In the genomic region with DNA sequence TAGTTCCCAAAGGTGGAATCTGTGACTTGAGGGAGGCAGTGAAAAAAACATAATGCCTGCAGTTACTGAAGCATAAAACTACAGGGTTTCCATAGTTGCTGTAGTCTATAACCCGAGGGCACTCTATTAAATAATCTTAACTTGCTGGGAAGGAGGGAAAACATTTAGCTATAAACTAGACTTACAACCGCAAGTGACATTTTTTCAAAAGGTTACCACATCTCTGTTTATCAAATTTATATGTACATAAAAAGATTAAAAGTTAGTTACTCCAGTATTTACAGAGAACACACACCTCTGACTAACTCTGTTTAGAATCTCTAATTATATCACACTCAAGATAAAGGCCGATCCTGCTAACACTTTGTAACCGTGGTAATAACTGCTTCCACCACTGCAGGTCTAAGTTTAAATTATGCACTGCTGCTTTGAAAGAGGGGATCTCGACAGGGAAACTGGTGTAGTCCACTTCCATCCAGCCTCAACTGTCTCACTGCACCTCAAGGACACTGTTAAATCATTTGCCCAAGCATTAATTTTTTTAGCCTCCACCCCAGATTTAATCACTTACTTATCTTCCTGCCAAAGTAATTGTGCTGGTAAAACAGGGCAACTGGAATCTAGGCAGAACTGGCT, we compare ENCODE assay signal across 18 cellular contexts. TPM values are rescaled to one million over a fixed set of nuclear protein-coding genes. Genes with fewer than 3 reads are reported as not detected.
A peak's percentile ranks its signal among the peaks of the same experiment; 100 is the strongest.
DNase-seq lines count a peak whose midpoint lies in the region; ATAC-seq and TF ChIP-seq lines count a peak whose summit lies in the region.
"Had no signal": no experiment of that assay in that cellular context is flagged by ENCODE, and none has a peak within 500 bp of the region (broad histone marks: within the 10 kb centered on the region; RNA-seq: fewer than 3 reads in every experiment).

No MANE protein-coding gene starts in this region.

- no peak; the same call in 2 of the 3 replicates for ATAC-seq in SK-N-SH treated with all-trans-retinoic acid at 6 μM for 48 hours
- peak; percentile 73 for ATAC-seq in left lung
- no peak for ATAC-seq in GM21367 (IDR thresholded peaks at IDR 0.05; ENCODE audit: unreplicated experiment)

- H3K27ac ChIP-seq in left lung (no peak overlapping the region), spleen (peak overlapping the region in 6 of 8 donors; percentile 2 to 48 (median 10)), ovary (no peak overlapping the region)
- H3K27ac ChIP-seq: cardiac muscle cell, uterus had no signal

- no peak for TF ChIP-seq POLR2A in spleen (IDR thresholded peaks at IDR 0.05)
- TF ChIP-seq POLR2A in ovary (IDR thresholded peaks at IDR 0.05), result no peak

- DNase-seq in NCI-H2227 (lab: John Stamatoyannopoulos, UW; ENCODE audit: unreplicated experiment) (peak; percentile 2), NCI-H2227 treated with DMSO at 0.1 percent for 48 hours (lab: John Stamatoyannopoulos, UW) (no peak), left lung (no peak), spleen (no peak), ovary (no peak), NCI-H2171 treated with DMSO at 0.1 percent for 48 hours (lab: John Stamatoyannopoulos, UW) (no peak)
- DNase-seq: ACHN; activated CD4-positive, alpha-beta memory T cell treated with anti-CD3 and anti-CD28 coated beads, Interleukin-2, amount 10 ng/mL, durations not matched to agents 7 days and 5 days; CD4-positive, alpha-beta T cell; NCI-H2029 treated with DMSO at 0.1 percent for 48 hours; sigmoid colon; stimulated activated CD4-positive, alpha-beta T cell treated with anti-CD3 and anti-CD28 coated beads, Interleukin-2, amount 100 ng/mL, for 24 hours; uterus had no signal

- WGBS in spleen, 5 donors, result 61 to 78% (median 65%) methylated on average over 5 of the region's 5 CpGs
- WGBS in ovary, 3 donors, result 45 to 50% (median 46%) methylated on average over 5 of the region's 5 CpGs

- no peaks in the 10 kb centered on the region for H3K27me3 ChIP-seq in left lung
- H3K27me3 ChIP-seq in spleen (replicated peaks in 1 of 7), result no peaks in the 10 kb centered on the region
- H3K27me3 ChIP-seq in ovary, result no peaks in the 10 kb centered on the region
- H3K27me3 ChIP-seq: cardiac muscle cell, sigmoid colon, uterus had no signal

- no peaks in the 10 kb centered on the region for H3K4me1 ChIP-seq in left lung
- no peaks in the 10 kb centered on the region for H3K4me1 ChIP-seq in spleen
- H3K4me1 ChIP-seq in ovary (ENCODE audit: insufficient read depth), result no peaks in the 10 kb centered on the region
- H3K4me1 ChIP-seq: uterus had no signal

- TF ChIP-seq EP300 in ovary (IDR thresholded peaks at IDR 0.05), result no peak

- TF ChIP-seq CTCF in left lung (IDR thresholded peaks at IDR 0.05), result no peak
- TF ChIP-seq CTCF in spleen (IDR thresholded peaks at IDR 0.05 in 8 of 11, conservative IDR thresholded peaks at IDR 0.05 in 3 of 11), result no peak
- TF ChIP-seq CTCF in ovary (IDR thresholded peaks at IDR 0.05), result no peak

- intact Hi-C loops in left lung (cut with DNase I), result no loop called here
- intact Hi-C loops in spleen (cut with DNase I; ENCODE audit: low total_unique reads), result no loop called here
- intact Hi-C loops in ovary (cut with DNase I), result no loop called here

- no peaks in the 10 kb centered on the region for H3K36me3 ChIP-seq in left lung
- no peaks in the 10 kb centered on the region for H3K36me3 ChIP-seq in spleen
- no peaks in the 10 kb centered on the region for H3K36me3 ChIP-seq in ovary
- H3K36me3 ChIP-seq: cardiac muscle cell, sigmoid colon, uterus had no signal

- H3K9me3 ChIP-seq in left lung (no peaks in the 10 kb centered on the region), spleen (no peaks in the 10 kb centered on the region), ovary (no peaks in the 10 kb centered on the region)
- H3K9me3 ChIP-seq: sigmoid colon, uterus had no signal

- H3K4me3 ChIP-seq in left lung (no peak overlapping the region), spleen (no peak overlapping the region), ovary (no peak overlapping the region)
- H3K4me3 ChIP-seq: cardiac muscle cell, sigmoid colon, uterus had no signal

TF ChIP-seq in SK-N-SH treated with all-trans-retinoic acid at 6 μM for 48 hours, 23 proteins besides CTCF, POLR2A, EP300 and RAD21:
- TF ChIP-seq TCF4 (CRISPR knock-in tag; IDR thresholded peaks at IDR 0.05; ENCODE audit: borderline replicate concordance), result 0 out of 2 replicates have a peak, but pooled peaks have one; percentile 23
- TF ChIP-seq, protein P1, sequence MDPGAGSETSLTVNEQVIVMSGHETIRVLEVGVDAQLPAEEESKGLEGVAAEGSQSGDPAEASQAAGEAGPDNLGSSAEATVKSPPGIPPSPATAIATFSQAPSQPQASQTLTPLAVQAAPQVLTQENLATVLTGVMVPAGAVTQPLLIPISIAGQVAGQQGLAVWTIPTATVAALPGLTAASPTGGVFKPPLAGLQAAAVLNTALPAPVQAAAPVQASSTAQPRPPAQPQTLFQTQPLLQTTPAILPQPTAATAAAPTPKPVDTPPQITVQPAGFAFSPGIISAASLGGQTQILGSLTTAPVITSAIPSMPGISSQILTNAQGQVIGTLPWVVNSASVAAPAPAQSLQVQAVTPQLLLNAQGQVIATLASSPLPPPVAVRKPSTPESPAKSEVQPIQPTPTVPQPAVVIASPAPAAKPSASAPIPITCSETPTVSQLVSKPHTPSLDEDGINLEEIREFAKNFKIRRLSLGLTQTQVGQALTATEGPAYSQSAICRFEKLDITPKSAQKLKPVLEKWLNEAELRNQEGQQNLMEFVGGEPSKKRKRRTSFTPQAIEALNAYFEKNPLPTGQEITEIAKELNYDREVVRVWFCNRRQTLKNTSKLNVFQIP (CRISPR knock-in tag; IDR thresholded peaks at IDR 0.05; ENCODE audit: borderline replicate concordance, low read depth), result no peak
TF ChIP-seq in SK-N-SH treated with all-trans-retinoic acid at 6 μM for 48 hours: peak in this region for 1.

RNA-seq across cellular contexts. Expression of a gene that starts 14.6 kb away (rescaled TPM):
- total RNA-seq in left lung (under 1 TPM; 0.31 to 0.38 TPM), spleen (1 to 10 TPM in 3 of 7 donors, under 1 TPM in 4; 0.27 to 2.1 (median 0.95) TPM), ovary (1 to 10 TPM in 2 of 7 donors, under 1 TPM in 4, not detected in 1; 0.12 to 3.3 (median 0.25) TPM)
- polyA plus RNA-seq in spleen (1 to 10 TPM in 1 of 3 donors, under 1 TPM in 2; 0.12 to 2.2 (median 0.46) TPM), ovary (1 to 10 TPM in 1 of 2 donors, under 1 TPM in 1; 0.04 to 7.2 TPM)
- total RNA-seq: activated CD4-positive, alpha-beta memory T cell treated with anti-CD3 and anti-CD28 coated beads, Interleukin-2, amount 10 ng/mL, durations not matched to agents 7 days and 5 days; cardiac muscle cell; CD4-positive, alpha-beta T cell; Daoy; T-helper 1 cell treated with Interleukin-12 subunit alpha and Interleukin-12 subunit beta and Interleukin-4 antibody, amounts not matched to agents 30 ng/mL and 1 ng/mL, for 36 hours had no signal
- polyA plus RNA-seq: cardiac muscle cell had no signal

Comparison
In these comparisons a context has a peak if more than half of its experiments do, and no peak if none do; other contexts are left out.
1. H3K27ac ChIP-seq: peak in spleen (6 of 8); none in left lung (0 of 2) and ovary (0 of 2).